In genomic region chr16:48479955-48480354, GRCh38 we compare ENCODE assay signal across 2 cellular contexts.
TF ChIP-seq lines count a peak whose summit lies in the region.

No MANE protein-coding gene starts in this region.

TF ChIP-seq in HEK293, 187 proteins besides CTCF, POLR2A, EP300 and RAD21 (continued from another document):
- 0 out of 2 replicates have a peak, but pooled peaks have one; percentile 19 for TF ChIP-seq ZNF692 (tag by site-specific recombination; IDR thresholded peaks at IDR 0.05)
- no peak for TF ChIP-seq ZNF449 (tag by site-specific recombination; IDR thresholded peaks at IDR 0.05)
- TF ChIP-seq PRDM10 (tag by site-specific recombination; IDR thresholded peaks at IDR 0.05) = peak; percentile 90
- TF ChIP-seq IKZF3 (tag by site-specific recombination; IDR thresholded peaks at IDR 0.05) = no peak
- 0 out of 2 replicates have a peak, but pooled peaks have one; percentile 15 for TF ChIP-seq ZNF518A (tag by site-specific recombination; conservative IDR thresholded peaks at IDR 0.05; ENCODE audit: low read depth)
- 0 out of 2 replicates have a peak, but pooled peaks have one; percentile 39 for TF ChIP-seq ZBTB48 (tag by site-specific recombination; IDR thresholded peaks at IDR 0.05)

TF ChIP-seq in K562, 482 proteins besides CTCF, POLR2A, EP300 and RAD21 (continued from another document):
- TF ChIP-seq ATF4 (CRISPR knock-in tag; IDR thresholded peaks at IDR 0.05) (peak; percentile 72), ZNF830 (CRISPR knock-in tag; IDR thresholded peaks at IDR 0.05) (no peak), CEBPG (CRISPR knock-in tag; IDR thresholded peaks at IDR 0.05) (no peak), CEBPG (tag; conservative IDR thresholded peaks at IDR 0.05 in 1 of 2, IDR thresholded peaks at IDR 0.05 in 1 of 2) (peak; percentile 91 to 96)
TF ChIP-seq in K562: peak in this region for 6.
